8 cellular contexts compared by ENCODE assay signal in genomic region chr13:21326155-21327030, GRCh38.
DNase-seq lines count a peak whose midpoint lies in the region; ATAC-seq and TF ChIP-seq lines count a peak whose summit lies in the region.

No MANE protein-coding gene starts in this region.

- no peaks in the 10 kb centered on the region for H3K27me3 ChIP-seq in rectal smooth muscle tissue (ENCODE audit: control insufficient read depth, insufficient read depth, low read length)

- in situ Hi-C loops in astrocyte of the cerebellum (cut with HindIII; ENCODE audit: low sequenced_read_pairs), result no loop called here

- H3K27ac ChIP-seq in rectal smooth muscle tissue (ENCODE audit: low read depth, low read length), result no peak overlapping the region

- H3K4me1 ChIP-seq in rectal smooth muscle tissue (ENCODE audit: control insufficient read depth, insufficient read depth, low read length), result no peaks in the 10 kb centered on the region

- no peak overlapping the region for H3K9ac ChIP-seq in rectal smooth muscle tissue (ENCODE audit: low read length)

- TF ChIP-seq CTCF in astrocyte of the cerebellum (IDR thresholded peaks at IDR 0.05; ENCODE audit: low read depth, low read length, missing control alignments), result no peak

- no peak for ATAC-seq in HG03095 (IDR thresholded peaks at IDR 0.05; ENCODE audit: unreplicated experiment)

- DNase-seq in activated CD4-positive, CD25-positive, alpha-beta regulatory T cell treated with anti-CD3 and anti-CD28 coated beads, Interleukin-2, amount 50 U/mL, for 72 hours, result peak; percentile 34
- DNase-seq in activated CD4-positive, CD25-positive, alpha-beta regulatory T cell (lab: John Stamatoyannopoulos, UW), result no peak
- DNase-seq in astrocyte of the cerebellum (ENCODE audit: low read depth), result peak; percentile 5
- peak; percentile 80 for DNase-seq in iPS DF 19.7 (ENCODE audit: low read depth, low spot score)
- no peak for DNase-seq in HuH-7 (ENCODE audit: low spot score)
- DNase-seq in DMS79 (lab: John Stamatoyannopoulos, UW), result no peak

- peaks cover 2% of the 10 kb centered on the region for H3K36me3 ChIP-seq in rectal smooth muscle tissue (ENCODE audit: control insufficient read depth, insufficient read depth, low read length)

- peak overlapping the region; percentile 38 for H3K4me3 ChIP-seq in astrocyte of the cerebellum (ENCODE audit: low read depth, low read length)
- H3K4me3 ChIP-seq in rectal smooth muscle tissue (ENCODE audit: low read length), result peak overlapping the region; percentile 58

Comparison
In these comparisons a context has a peak if more than half of its experiments do, and no peak if none do; other contexts are left out.
1. DNase-seq: peak in activated CD4-positive, CD25-positive, alpha-beta regulatory T cell treated with anti-CD3 and anti-CD28 coated beads, Interleukin-2, amount 50 U/mL, for 72 hours (single experiment), astrocyte of the cerebellum (single experiment) and iPS DF 19.7 (single experiment); none in activated CD4-positive, CD25-positive, alpha-beta regulatory T cell (0 of 4), HuH-7 (single experiment) and DMS79 (single experiment).